ENCODE assay signal across 19 cellular contexts in genomic region chr15:98876461-98877369, GRCh38.
DNase-seq lines count a peak whose midpoint lies in the region; ATAC-seq and TF ChIP-seq lines count a peak whose summit lies in the region.
"Had no signal": no experiment of that assay in that cellular context is flagged by ENCODE, and none has a peak within 500 bp of the region (broad histone marks: within the 10 kb centered on the region; RNA-seq: fewer than 3 reads in every experiment).

No MANE protein-coding gene starts in this region.

- H3K4me1 ChIP-seq in heart left ventricle (peaks cover 0 to 85% (median 62%) of the 10 kb centered on the region in 12 donors), adipocyte (ENCODE audit: control insufficient read depth, insufficient read depth, low read length) (peaks cover 59% of the 10 kb centered on the region), tibial artery (peaks cover 4 to 100% (median 79%) of the 10 kb centered on the region in 4 donors)

- H3K27me3 Mint-ChIP-seq in mesothelial cell of epicardium (ENCODE audit: low read depth) = no peaks in the 10 kb centered on the region
- H3K27me3 Mint-ChIP-seq: brain had no signal

- no peak for TF ChIP-seq POLR2A in heart left ventricle (IDR thresholded peaks at IDR 0.05)

- H3K4me1 Mint-ChIP-seq in mesothelial cell of epicardium = peaks cover 46% of the 10 kb centered on the region

- peak overlapping the region; percentile 37 for H3K27ac Mint-ChIP-seq in mesothelial cell of epicardium
- H3K27ac Mint-ChIP-seq: activated CD8-positive, alpha-beta memory T cell treated with anti-CD3 and anti-CD28 coated beads, Interleukin-2, amount 10 ng/mL, durations not matched to agents 7 days and 5 days; brain had no signal

- H3K36me3 ChIP-seq in heart left ventricle = no peaks in the 10 kb centered on the region
- H3K36me3 ChIP-seq in adipocyte (ENCODE audit: control insufficient read depth, insufficient read depth, low read length, severe bottlenecking) = no peaks in the 10 kb centered on the region
- H3K36me3 ChIP-seq in tibial artery = no peaks in the 10 kb centered on the region
- H3K36me3 ChIP-seq: lower lobe of right lung had no signal

- no peak overlapping the region for H3K9ac ChIP-seq in adipocyte (ENCODE audit: low read length)

- peak overlapping the region in 8 of 12 donors; percentile 9 to 81 (median 56) for H3K27ac ChIP-seq in heart left ventricle
- H3K27ac ChIP-seq in tibial artery = peak overlapping the region; percentile 78 to 89
- H3K27ac ChIP-seq: lower lobe of right lung had no signal

- DNase-seq in heart left ventricle = no peak
- no peak for DNase-seq in Right ventricle myocardium inferior (ENCODE audit: missing footprints)
- peak; percentile 46 for DNase-seq in adipocyte (ENCODE audit: low read depth)
- DNase-seq in mesothelial cell of epicardium (ENCODE audit: low spot score in 2 of 2, unreplicated experiment in 2 of 2) = no peak
- DNase-seq in tibial artery = no peak
- no peak for DNase-seq in DMS79 (lab: John Stamatoyannopoulos, UW)
- no peak for DNase-seq in NCI-H1092 treated with DMSO at 0.1 percent for 48 hours (lab: John Stamatoyannopoulos, UW)
- no peak for DNase-seq in NCI-H1417 treated with DMSO at 0.1 percent for 48 hours (lab: John Stamatoyannopoulos, UW)
- DNase-seq: activated CD8-positive, alpha-beta memory T cell treated with anti-CD3 and anti-CD28 coated beads, Interleukin-2, amount 10 ng/mL, durations not matched to agents 7 days and 5 days; activated effector memory CD4-positive, alpha-beta T cell treated with Interleukin-2 at 50 U/mL for 16 hours; GDM1; GOT3; lower lobe of right lung; NCI-H2029; NCI-H774; T-helper 1 cell had no signal

- ATAC-seq in heart left ventricle (no peak), Right ventricle myocardium inferior (no peak)
- ATAC-seq: activated CD4-positive, CD25-positive, alpha-beta regulatory T cell treated with anti-CD3 and anti-CD28 coated beads, Interleukin-2, amount 50 U/mL, for 24 hours; activated CD8-positive, alpha-beta memory T cell treated with anti-CD3 and anti-CD28 coated beads, Interleukin-2, amount 10 ng/mL, durations not matched to agents 7 days and 5 days; lower lobe of right lung; sciatic nerve had no signal

- 66 to 80% (median 72%) methylated on average over 5 of the region's 5 CpGs for WGBS in heart left ventricle, 4 donors

- no peak for TF ChIP-seq CTCF in heart left ventricle (IDR thresholded peaks at IDR 0.05)
- no peak for TF ChIP-seq CTCF in mesothelial cell of epicardium (IDR thresholded peaks at IDR 0.05; ENCODE audit: unreplicated experiment)
- TF ChIP-seq CTCF in tibial artery (IDR thresholded peaks at IDR 0.05) = no peak

- H3K27me3 ChIP-seq in heart left ventricle (no peaks in the 10 kb centered on the region), adipocyte (replicated peaks; ENCODE audit: control insufficient read depth, insufficient read depth, low read length) (no peaks in the 10 kb centered on the region), tibial artery (no peaks in the 10 kb centered on the region)

- H3K9me3 Mint-ChIP-seq in mesothelial cell of epicardium = no peaks in the 10 kb centered on the region
- H3K9me3 Mint-ChIP-seq: brain had no signal

- intact Hi-C loops in heart left ventricle (cut with DNase I) = loop anchor here in 2 of 10 donors (5.0 to 10.0 kb wide), 3 partner anchors 58 to 104 kb away; no protein-coding TSS in a partner anchor
- intact Hi-C loops in Right ventricle myocardium inferior (cut with DNase I) = no loop called here
- intact Hi-C loops in tibial artery (cut with DNase I; ENCODE audit: low total_unique reads) = no loop called here

- no peak overlapping the region for H3K4me3 Mint-ChIP-seq in mesothelial cell of epicardium
- H3K4me3 Mint-ChIP-seq: activated CD8-positive, alpha-beta memory T cell treated with anti-CD3 and anti-CD28 coated beads, Interleukin-2, amount 10 ng/mL, durations not matched to agents 7 days and 5 days; brain had no signal

- H3K4me3 ChIP-seq in heart left ventricle (no peak overlapping the region), adipocyte (ENCODE audit: low read length) (no peak overlapping the region), tibial artery (no peak overlapping the region)
- H3K4me3 ChIP-seq: lower lobe of right lung had no signal

- H3K9me3 ChIP-seq in heart left ventricle = no peaks in the 10 kb centered on the region
- H3K9me3 ChIP-seq in adipocyte (ENCODE audit: control insufficient read depth, low read length) = no peaks in the 10 kb centered on the region
- H3K9me3 ChIP-seq in tibial artery = no peaks in the 10 kb centered on the region
- H3K9me3 ChIP-seq: lower lobe of right lung had no signal

- no peaks in the 10 kb centered on the region for H3K36me3 Mint-ChIP-seq in mesothelial cell of epicardium
- H3K36me3 Mint-ChIP-seq: activated CD8-positive, alpha-beta memory T cell treated with anti-CD3 and anti-CD28 coated beads, Interleukin-2, amount 10 ng/mL, durations not matched to agents 7 days and 5 days; brain had no signal
